2 cellular contexts compared by ENCODE assay signal in genomic region chr3:151210676-151211381, GRCh38.
TF ChIP-seq lines count a peak whose summit lies in the region.

No MANE protein-coding gene starts in this region.

TF ChIP-seq in GM23338, 12 proteins besides CTCF, POLR2A, EP300 and RAD21 (continued from another document):
- TF ChIP-seq ZNF462 (CRISPR knock-in tag; IDR thresholded peaks at IDR 0.05) (no peak), CREB1 (CRISPR knock-in tag; IDR thresholded peaks at IDR 0.05; ENCODE audit: low read depth) (no peak), JUNB (IDR thresholded peaks at IDR 0.05; ENCODE audit: unreplicated experiment) (no peak), STAT1 (IDR thresholded peaks at IDR 0.05; ENCODE audit: unreplicated experiment) (no peak), REST (IDR thresholded peaks at IDR 0.05; ENCODE audit: unreplicated experiment) (no peak), EZH2phosphoT487 (IDR thresholded peaks at IDR 0.05; ENCODE audit: unreplicated experiment) (no peak), ETS1 (IDR thresholded peaks at IDR 0.05) (no peak)

TF ChIP-seq in HepG2, 621 proteins besides CTCF, POLR2A, EP300 and RAD21 (continued from another document and continues in another):
- 0 out of 2 replicates have a peak, but pooled peaks have one; percentile 16 for TF ChIP-seq HNF1A (IDR thresholded peaks at IDR 0.05; ENCODE audit: low read depth)
- TF ChIP-seq HNF1A (CRISPR knock-in tag; IDR thresholded peaks at IDR 0.05; ENCODE audit: borderline replicate concordance), result no peak; the same call in 1 of the 2 replicates
- no peak for TF ChIP-seq ZNF431 (CRISPR knock-in tag; IDR thresholded peaks at IDR 0.05; ENCODE audit: borderline replicate concordance, low read depth)
- TF ChIP-seq ZMYM3 (CRISPR knock-in tag; IDR thresholded peaks at IDR 0.05), result 0 out of 2 replicates have a peak, but pooled peaks have one; percentile 25
- 0 out of 2 replicates have a peak, but pooled peaks have one; percentile 47 for TF ChIP-seq SMC3 (IDR thresholded peaks at IDR 0.05; ENCODE audit: low read length)
- 0 out of 2 replicates have a peak, but pooled peaks have one; percentile 30 for TF ChIP-seq ZNF644 (CRISPR knock-in tag; IDR thresholded peaks at IDR 0.05; ENCODE audit: low read depth)
- TF ChIP-seq SIN3A (IDR thresholded peaks at IDR 0.05; ENCODE audit: borderline replicate concordance, low read depth, low read length), result no peak
- no peak for TF ChIP-seq ZNF619 (CRISPR knock-in tag; IDR thresholded peaks at IDR 0.05)
- no peak for TF ChIP-seq POLR2AphosphoS5 (IDR thresholded peaks at IDR 0.05; ENCODE audit: low read depth, low read length)
- no peak for TF ChIP-seq ZNF143 (CRISPR knock-in tag; IDR thresholded peaks at IDR 0.05)
- TF ChIP-seq HOXA3 (CRISPR knock-in tag; IDR thresholded peaks at IDR 0.05), result peak; percentile 25; the same call in 1 of the 2 replicates
- TF ChIP-seq ZNF576 (CRISPR knock-in tag; IDR thresholded peaks at IDR 0.05), result no peak
- no peak for TF ChIP-seq ZNF530 (CRISPR knock-in tag; IDR thresholded peaks at IDR 0.05; ENCODE audit: low read depth)
- TF ChIP-seq ZNF879 (CRISPR knock-in tag; IDR thresholded peaks at IDR 0.05), result no peak
- TF ChIP-seq ZNF460 (CRISPR knock-in tag; IDR thresholded peaks at IDR 0.05; ENCODE audit: borderline replicate concordance), result no peak
- peak; percentile 52; the same call in 1 of the 2 replicates for TF ChIP-seq SAP130 (CRISPR knock-in tag; IDR thresholded peaks at IDR 0.05; ENCODE audit: low read depth)
- no peak for TF ChIP-seq ZNF574 (CRISPR knock-in tag; IDR thresholded peaks at IDR 0.05)
- no peak for TF ChIP-seq ARID2 (CRISPR knock-in tag; IDR thresholded peaks at IDR 0.05; ENCODE audit: borderline replicate concordance)
- no peak for TF ChIP-seq MAFG (CRISPR knock-in tag; IDR thresholded peaks at IDR 0.05)
- TF ChIP-seq REPIN1 (CRISPR knock-in tag; IDR thresholded peaks at IDR 0.05; ENCODE audit: borderline replicate concordance, low read depth), result no peak
- TF ChIP-seq HNF1B (CRISPR knock-in tag; IDR thresholded peaks at IDR 0.05), result no peak
- no peak for TF ChIP-seq FOXA1 (IDR thresholded peaks at IDR 0.05)
- peak; percentile 67 for TF ChIP-seq FOXA1 (CRISPR knock-in tag; IDR thresholded peaks at IDR 0.05)
- TF ChIP-seq ZNF772 (CRISPR knock-in tag; IDR thresholded peaks at IDR 0.05), result peak; percentile 32; the same call in 1 of the 2 replicates
- peak; percentile 68 for TF ChIP-seq FOXA3 (CRISPR knock-in tag; IDR thresholded peaks at IDR 0.05)
- peak; percentile 29 for TF ChIP-seq TEAD3 (CRISPR knock-in tag; optimal IDR thresholded peaks at IDR 0.05; ENCODE audit: borderline replicate concordance)
- no peak for TF ChIP-seq ZKSCAN1 (IDR thresholded peaks at IDR 0.05; ENCODE audit: low read length)
- TF ChIP-seq MIER2 (CRISPR knock-in tag; IDR thresholded peaks at IDR 0.05), result no peak
- no peak for TF ChIP-seq SMYD3 (CRISPR knock-in tag; IDR thresholded peaks at IDR 0.05)
- TF ChIP-seq SRSF9 (IDR thresholded peaks at IDR 0.05; ENCODE audit: borderline replicate concordance, insufficient read depth, low read depth, low read length, poor library complexity, severe bottlenecking), result no peak
- no peak for TF ChIP-seq RNF219 (CRISPR knock-in tag; IDR thresholded peaks at IDR 0.05)
- TF ChIP-seq ZKSCAN8 (CRISPR knock-in tag; IDR thresholded peaks at IDR 0.05; ENCODE audit: borderline replicate concordance), result 0 out of 2 replicates have a peak, but pooled peaks have one; percentile 33
- TF ChIP-seq RBAK (CRISPR knock-in tag; IDR thresholded peaks at IDR 0.05), result no peak
- no peak for TF ChIP-seq ZBTB46 (CRISPR knock-in tag; IDR thresholded peaks at IDR 0.05; ENCODE audit: borderline replicate concordance)
- no peak for TF ChIP-seq HNF4G (IDR thresholded peaks at IDR 0.05; ENCODE audit: borderline replicate concordance, low read depth, low read length)
- TF ChIP-seq HNF4G (CRISPR knock-in tag; IDR thresholded peaks at IDR 0.05; ENCODE audit: borderline replicate concordance, low read depth), result no peak
- peak; percentile 71; the same call in 1 of the 2 replicates for TF ChIP-seq ZBTB39 (CRISPR knock-in tag; IDR thresholded peaks at IDR 0.05)
- 0 out of 2 replicates have a peak, but pooled peaks have one; percentile 24 for TF ChIP-seq ARID5B (CRISPR knock-in tag; IDR thresholded peaks at IDR 0.05)
- TF ChIP-seq ZNF761 (CRISPR knock-in tag; conservative IDR thresholded peaks at IDR 0.05), result no peak
- TF ChIP-seq CREB1 (IDR thresholded peaks at IDR 0.05), result no peak
- no peak for TF ChIP-seq CREB1 (CRISPR knock-in tag; IDR thresholded peaks at IDR 0.05)
- no peak for TF ChIP-seq ARNT2 (CRISPR knock-in tag; IDR thresholded peaks at IDR 0.05; ENCODE audit: low read depth)
- no peak for TF ChIP-seq ZNF232 (CRISPR knock-in tag; IDR thresholded peaks at IDR 0.05; ENCODE audit: borderline replicate concordance)
- TF ChIP-seq NCOA1 (CRISPR knock-in tag; IDR thresholded peaks at IDR 0.05), result no peak
